8 cellular contexts compared by ENCODE assay signal in genomic region chr17:31093866-31094599, GRCh38. TPM values are rescaled to one million over a fixed set of nuclear protein-coding genes. Genes with fewer than 3 reads are reported as not detected.
DNase-seq lines count a peak whose midpoint lies in the region; ATAC-seq and TF ChIP-seq lines count a peak whose summit lies in the region.

No MANE protein-coding gene starts in this region.

- H2AFZ ChIP-seq in DND-41 (ENCODE audit: low read depth, low read length): peak overlapping the region; percentile 72

- H3K36me3 Mint-ChIP-seq in IgD-negative memory B cell (no peaks in the 10 kb centered on the region), natural killer cell (no peaks in the 10 kb centered on the region)

- H3K27ac Mint-ChIP-seq in IgD-negative memory B cell (peak overlapping the region; percentile 75 to 88 (median 81)), natural killer cell (peak overlapping the region; percentile 80 to 98)

- H3K27me3 Mint-ChIP-seq in IgD-negative memory B cell (no peaks in the 10 kb centered on the region), natural killer cell (ENCODE audit: low read depth in 2 of 2) (no peaks in the 10 kb centered on the region)

- H3K4me1 Mint-ChIP-seq in IgD-negative memory B cell: peaks cover 10 to 12% (median 12%) of the 10 kb centered on the region in 3 donors
- H3K4me1 Mint-ChIP-seq in natural killer cell: peaks cover 12 to 13% of the 10 kb centered on the region in 2 donors

- H3K4me1 ChIP-seq in DND-41 (ENCODE audit: insufficient read depth, low read length): peaks cover 26% of the 10 kb centered on the region

- intact Hi-C loops in natural killer cell (cut with micrococcal nuclease): no loop called here

- H3K9me3 ChIP-seq in DND-41 (ENCODE audit: insufficient read depth, low read length, severe bottlenecking): no peaks in the 10 kb centered on the region

- H4K20me1 ChIP-seq in DND-41 (ENCODE audit: insufficient read depth, low read length): peaks cover 5% of the 10 kb centered on the region; the same call in 1 of the 2 replicates

- H3K4me2 ChIP-seq in DND-41 (ENCODE audit: insufficient read depth, low read length): peak overlapping the region; percentile 84

- no peak for DNase-seq in DND-41
- no peak for DNase-seq in natural killer cell
- DNase-seq in NCI-H128 (lab: John Stamatoyannopoulos, UW; ENCODE audit: unreplicated experiment): no peak
- no peak for DNase-seq in NCI-H1694 (lab: John Stamatoyannopoulos, UW)
- no peak for DNase-seq in NCI-H1417 treated with DMSO at 0.1 percent for 48 hours (lab: John Stamatoyannopoulos, UW)
- DNase-seq in activated gamma-delta T cell (lab: John Stamatoyannopoulos, UW): no peak

- peak overlapping the region; percentile 85 to 98 (median 94) for H3K4me3 Mint-ChIP-seq in IgD-negative memory B cell
- peak overlapping the region; percentile 79 for H3K4me3 Mint-ChIP-seq in natural killer cell

- H3K79me2 ChIP-seq in DND-41 (ENCODE audit: insufficient read depth, low read length): peaks cover 39% of the 10 kb centered on the region

- no peak for TF ChIP-seq CTCF in DND-41 (IDR thresholded peaks at IDR 0.05; ENCODE audit: borderline replicate concordance, extremely low read depth, low read length, poor library complexity, severe bottlenecking)
- no peak for TF ChIP-seq CTCF in natural killer cell (IDR thresholded peaks at IDR 0.05)

- H3K27me3 ChIP-seq in DND-41 (ENCODE audit: insufficient read depth, low read length, poor library complexity): no peaks in the 10 kb centered on the region

- no peaks in the 10 kb centered on the region for H3K9me3 Mint-ChIP-seq in IgD-negative memory B cell
- H3K9me3 Mint-ChIP-seq in natural killer cell: no peaks in the 10 kb centered on the region

- H3K9ac ChIP-seq in DND-41 (ENCODE audit: low read depth, low read length): peak overlapping the region; percentile 91

- H3K27ac ChIP-seq in DND-41 (ENCODE audit: low read length) (peak overlapping the region; percentile 88), cingulate gyrus (ENCODE audit: low read depth, low read length) (peak overlapping the region; percentile 88)

- H3K36me3 ChIP-seq in DND-41 (ENCODE audit: insufficient read depth, low read length): no peaks in the 10 kb centered on the region; the same call in 1 of the 2 replicates

- ATAC-seq in DND-41 (ENCODE audit: insufficient read depth, low read depth) (no peak), natural killer cell (no peak)

- H3K4me3 ChIP-seq in DND-41 (ENCODE audit: low read depth in 1 of 2, low read length in 2 of 2): peak overlapping the region; percentile 69 to 99; a peak in 3 of 4 replicates

RNA-seq across cellular contexts. Expression of gene NF1, which starts 0.7 kb away (rescaled TPM):
- polyA plus RNA-seq in IgD-negative memory B cell: 10.0 TPM
- total RNA-seq in natural killer cell: 10 to 100 TPM; 30.3 to 40.7 (median 38.8) TPM
